ENCODE assay signal across 18 cellular contexts in genomic region chr4:144701683-144702233, GRCh38. TPM values are rescaled to one million over a fixed set of nuclear protein-coding genes. Genes with fewer than 3 reads are reported as not detected.
"Had no signal": no experiment of that assay in that cellular context is flagged by ENCODE, and none has a peak within 500 bp of the region (broad histone marks: within the 10 kb centered on the region; RNA-seq: fewer than 3 reads in every experiment).

No MANE protein-coding gene starts in this region.

- H3K9me3 ChIP-seq: esophagus muscularis mucosa, gastrocnemius medialis, prostate gland had no signal

- H3K4me3 ChIP-seq: dorsolateral prefrontal cortex, esophagus muscularis mucosa, gastrocnemius medialis, prostate gland had no signal

- H3K27ac ChIP-seq: brain microvascular endothelial cell, esophagus muscularis mucosa, gastrocnemius medialis, prostate gland had no signal

- H3K27me3 ChIP-seq: brain microvascular endothelial cell, dorsolateral prefrontal cortex, esophagus muscularis mucosa, gastrocnemius medialis had no signal

- H3K4me1 ChIP-seq: prostate gland had no signal

- DNase-seq: activated B cell treated with CpG ODN at 0.5 μM for 24 hours; activated CD4-positive, alpha-beta T cell treated with anti-CD3 and anti-CD28 coated beads, Interleukin-2, amount 10 ng/mL, durations not matched to agents 7 days and 5 days; activated naive CD4-positive, alpha-beta T cell treated with anti-CD3 and anti-CD28 coated beads, Interleukin-2, amount 10 ng/mL, durations not matched to agents 7 days and 5 days; activated T-cell treated with anti-CD3 and anti-CD28 coated beads for 4 hours; brain microvascular endothelial cell; cerebellar nuclear complex; dorsolateral prefrontal cortex; gastrocnemius medialis; islet precursor cell; mesendoderm; occipital lobe; stimulated activated CD4-positive, alpha-beta T cell treated with anti-CD3 and anti-CD28 coated beads, Interleukin-4, amount 100 ng/mL, for 4 hours; T-helper 2 cell had no signal

- H3K36me3 ChIP-seq: esophagus muscularis mucosa, gastrocnemius medialis, prostate gland had no signal

- ATAC-seq: activated T-helper 17 cell treated with anti-CD3 and anti-CD28 coated beads, Interleukin-2, amount 50 U/mL, for 72 hours; gastrocnemius medialis; left lobe of liver had no signal

RNA-seq across cellular contexts. Expression of gene HHIP, which starts 55.8 kb away (rescaled TPM):
- total RNA-seq: activated B cell treated with CpG ODN at 0.5 μM for 24 hours; activated CD4-positive, alpha-beta T cell treated with anti-CD3 and anti-CD28 coated beads, Interleukin-2, amount 10 ng/mL, durations not matched to agents 7 days and 5 days; activated CD8-positive, alpha-beta memory T cell treated with anti-CD3 and anti-CD28 coated beads for 36 hours; activated T-helper 17 cell treated with anti-CD3 and anti-CD28 coated beads, Interleukin-2, amount 50 U/mL, for 72 hours had no signal
